Comparison of ENCODE assay signal across 1 cellular context in the genomic region with DNA sequence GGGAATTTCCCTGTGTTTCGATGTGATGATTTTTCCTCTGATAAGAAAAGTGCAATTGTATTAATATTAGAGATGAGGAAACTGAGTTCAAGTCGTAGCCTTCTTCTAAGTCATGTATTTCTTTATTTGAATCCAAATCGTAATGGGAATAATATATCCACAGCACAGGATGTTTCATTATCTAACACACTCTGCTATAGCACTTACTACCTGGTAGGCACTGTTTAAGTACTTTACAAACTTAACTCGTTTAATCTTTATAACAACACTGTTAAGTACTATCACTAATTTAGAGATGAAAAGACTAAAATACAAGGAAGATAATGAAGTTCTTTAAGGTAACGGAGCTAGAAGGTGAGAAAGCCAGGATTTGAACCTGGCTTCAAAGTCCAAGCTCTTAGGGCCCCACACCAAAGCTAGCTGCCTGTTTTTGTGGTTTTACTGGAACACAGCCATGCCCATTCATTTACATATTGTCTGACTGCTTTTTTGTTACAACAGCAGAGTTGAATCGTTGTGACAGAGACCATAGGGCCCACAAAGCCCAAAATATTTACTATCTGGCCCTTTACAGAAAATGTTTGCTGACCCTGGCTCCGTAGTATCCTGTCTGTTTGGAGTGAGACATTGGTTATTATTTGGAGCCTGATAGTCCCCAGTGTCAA.
TF ChIP-seq lines count a peak whose summit lies in the region.

No MANE protein-coding gene starts in this region.

TF ChIP-seq in HepG2, 621 proteins besides CTCF, POLR2A, EP300 and RAD21 (continued from another document and continues in another):
- TF ChIP-seq, protein P1, sequence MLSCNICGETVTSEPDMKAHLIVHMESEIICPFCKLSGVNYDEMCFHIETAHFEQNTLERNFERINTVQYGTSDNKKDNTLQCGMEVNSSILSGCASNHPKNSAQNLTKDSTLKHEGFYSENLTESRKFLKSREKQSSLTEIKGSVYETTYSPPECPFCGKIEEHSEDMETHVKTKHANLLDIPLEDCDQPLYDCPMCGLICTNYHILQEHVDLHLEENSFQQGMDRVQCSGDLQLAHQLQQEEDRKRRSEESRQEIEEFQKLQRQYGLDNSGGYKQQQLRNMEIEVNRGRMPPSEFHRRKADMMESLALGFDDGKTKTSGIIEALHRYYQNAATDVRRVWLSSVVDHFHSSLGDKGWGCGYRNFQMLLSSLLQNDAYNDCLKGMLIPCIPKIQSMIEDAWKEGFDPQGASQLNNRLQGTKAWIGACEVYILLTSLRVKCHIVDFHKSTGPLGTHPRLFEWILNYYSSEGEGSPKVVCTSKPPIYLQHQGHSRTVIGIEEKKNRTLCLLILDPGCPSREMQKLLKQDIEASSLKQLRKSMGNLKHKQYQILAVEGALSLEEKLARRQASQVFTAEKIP (CRISPR knock-in tag; IDR thresholded peaks at IDR 0.05; ENCODE audit: borderline replicate concordance): no peak
- no peak for TF ChIP-seq TP53 (CRISPR knock-in tag; conservative IDR thresholded peaks at IDR 0.05)
- no peak for TF ChIP-seq ZSCAN12 (CRISPR knock-in tag; IDR thresholded peaks at IDR 0.05)
- no peak for TF ChIP-seq MBD4 (IDR thresholded peaks at IDR 0.05; ENCODE audit: borderline replicate concordance, low read length)
- TF ChIP-seq, protein P2, sequence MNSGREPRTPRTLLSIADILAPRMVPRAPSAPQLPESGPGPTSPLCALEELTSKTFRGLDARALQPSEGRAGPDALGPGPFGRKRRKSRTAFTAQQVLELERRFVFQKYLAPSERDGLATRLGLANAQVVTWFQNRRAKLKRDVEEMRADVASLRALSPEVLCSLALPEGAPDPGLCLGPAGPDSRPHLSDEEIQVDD (CRISPR knock-in tag; IDR thresholded peaks at IDR 0.05; ENCODE audit: borderline replicate concordance): no peak
- 0 out of 2 replicates have a peak, but pooled peaks have one; percentile 54 for TF ChIP-seq MXD4 (CRISPR knock-in tag; IDR thresholded peaks at IDR 0.05)
- no peak for TF ChIP-seq ZNF432 (CRISPR knock-in tag; IDR thresholded peaks at IDR 0.05; ENCODE audit: borderline replicate concordance)
- TF ChIP-seq ZNF790 (CRISPR knock-in tag; IDR thresholded peaks at IDR 0.05; ENCODE audit: borderline replicate concordance): no peak
- TF ChIP-seq PPARG (CRISPR knock-in tag; conservative IDR thresholded peaks at IDR 0.05): peak; percentile 75
- TF ChIP-seq AHR (CRISPR knock-in tag; IDR thresholded peaks at IDR 0.05): no peak
- no peak; the same call in 1 of the 2 replicates for TF ChIP-seq ZNF431 (CRISPR knock-in tag; IDR thresholded peaks at IDR 0.05; ENCODE audit: borderline replicate concordance, low read depth)
- TF ChIP-seq STAG1 (CRISPR knock-in tag; IDR thresholded peaks at IDR 0.05): no peak
- TF ChIP-seq ZNF567 (CRISPR knock-in tag; IDR thresholded peaks at IDR 0.05; ENCODE audit: borderline replicate concordance): no peak
- TF ChIP-seq HOXA7 (CRISPR knock-in tag; IDR thresholded peaks at IDR 0.05): no peak
- TF ChIP-seq ATM (IDR thresholded peaks at IDR 0.05; ENCODE audit: borderline replicate concordance): no peak
- TF ChIP-seq RFXANK (CRISPR knock-in tag; IDR thresholded peaks at IDR 0.05): no peak
- TF ChIP-seq ZNF501 (CRISPR knock-in tag; IDR thresholded peaks at IDR 0.05): no peak
- TF ChIP-seq NR3C1 (CRISPR knock-in tag; IDR thresholded peaks at IDR 0.05): no peak
- TF ChIP-seq POLR2AphosphoS2 (IDR thresholded peaks at IDR 0.05; ENCODE audit: low read depth, low read length): no peak
- no peak for TF ChIP-seq ZNF703 (CRISPR knock-in tag; IDR thresholded peaks at IDR 0.05; ENCODE audit: borderline replicate concordance)
- no peak for TF ChIP-seq SPEN (CRISPR knock-in tag; IDR thresholded peaks at IDR 0.05; ENCODE audit: low read depth)
- TF ChIP-seq ZNF354B (CRISPR knock-in tag; IDR thresholded peaks at IDR 0.05): no peak
- no peak for TF ChIP-seq SYNCRIP (IDR thresholded peaks at IDR 0.05; ENCODE audit: insufficient read depth, low read depth, low read length)
- no peak for TF ChIP-seq MAF1 (CRISPR knock-in tag; IDR thresholded peaks at IDR 0.05; ENCODE audit: borderline replicate concordance)
- peak; percentile 62; the same call in 1 of the 2 replicates for TF ChIP-seq ZNF331 (CRISPR knock-in tag; IDR thresholded peaks at IDR 0.05)
- TF ChIP-seq, protein P3, sequence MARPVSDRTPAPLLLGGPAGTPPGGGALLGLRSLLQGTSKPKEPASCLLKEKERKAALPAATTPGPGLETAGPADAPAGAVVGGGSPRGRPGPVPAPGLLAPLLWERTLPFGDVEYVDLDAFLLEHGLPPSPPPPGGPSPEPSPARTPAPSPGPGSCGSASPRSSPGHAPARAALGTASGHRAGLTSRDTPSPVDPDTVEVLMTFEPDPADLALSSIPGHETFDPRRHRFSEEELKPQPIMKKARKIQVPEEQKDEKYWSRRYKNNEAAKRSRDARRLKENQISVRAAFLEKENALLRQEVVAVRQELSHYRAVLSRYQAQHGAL (CRISPR knock-in tag; IDR thresholded peaks at IDR 0.05; ENCODE audit: not compliant biosample characterization): no peak
- peak in 1 of 2 experiments; percentile 56; a peak in 1 of 4 replicates for TF ChIP-seq KLF16 (CRISPR knock-in tag; IDR thresholded peaks at IDR 0.05)
- TF ChIP-seq ZFP41 (CRISPR knock-in tag; IDR thresholded peaks at IDR 0.05; ENCODE audit: borderline replicate concordance): no peak
- TF ChIP-seq, protein P4, sequence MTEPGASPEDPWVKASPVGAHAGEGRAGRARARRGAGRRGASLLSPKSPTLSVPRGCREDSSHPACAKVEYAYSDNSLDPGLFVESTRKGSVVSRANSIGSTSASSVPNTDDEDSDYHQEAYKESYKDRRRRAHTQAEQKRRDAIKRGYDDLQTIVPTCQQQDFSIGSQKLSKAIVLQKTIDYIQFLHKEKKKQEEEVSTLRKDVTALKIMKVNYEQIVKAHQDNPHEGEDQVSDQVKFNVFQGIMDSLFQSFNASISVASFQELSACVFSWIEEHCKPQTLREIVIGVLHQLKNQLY (CRISPR knock-in tag; IDR thresholded peaks at IDR 0.05): peak; percentile 45; the same call in 1 of the 2 replicates
- TF ChIP-seq, protein P5, sequence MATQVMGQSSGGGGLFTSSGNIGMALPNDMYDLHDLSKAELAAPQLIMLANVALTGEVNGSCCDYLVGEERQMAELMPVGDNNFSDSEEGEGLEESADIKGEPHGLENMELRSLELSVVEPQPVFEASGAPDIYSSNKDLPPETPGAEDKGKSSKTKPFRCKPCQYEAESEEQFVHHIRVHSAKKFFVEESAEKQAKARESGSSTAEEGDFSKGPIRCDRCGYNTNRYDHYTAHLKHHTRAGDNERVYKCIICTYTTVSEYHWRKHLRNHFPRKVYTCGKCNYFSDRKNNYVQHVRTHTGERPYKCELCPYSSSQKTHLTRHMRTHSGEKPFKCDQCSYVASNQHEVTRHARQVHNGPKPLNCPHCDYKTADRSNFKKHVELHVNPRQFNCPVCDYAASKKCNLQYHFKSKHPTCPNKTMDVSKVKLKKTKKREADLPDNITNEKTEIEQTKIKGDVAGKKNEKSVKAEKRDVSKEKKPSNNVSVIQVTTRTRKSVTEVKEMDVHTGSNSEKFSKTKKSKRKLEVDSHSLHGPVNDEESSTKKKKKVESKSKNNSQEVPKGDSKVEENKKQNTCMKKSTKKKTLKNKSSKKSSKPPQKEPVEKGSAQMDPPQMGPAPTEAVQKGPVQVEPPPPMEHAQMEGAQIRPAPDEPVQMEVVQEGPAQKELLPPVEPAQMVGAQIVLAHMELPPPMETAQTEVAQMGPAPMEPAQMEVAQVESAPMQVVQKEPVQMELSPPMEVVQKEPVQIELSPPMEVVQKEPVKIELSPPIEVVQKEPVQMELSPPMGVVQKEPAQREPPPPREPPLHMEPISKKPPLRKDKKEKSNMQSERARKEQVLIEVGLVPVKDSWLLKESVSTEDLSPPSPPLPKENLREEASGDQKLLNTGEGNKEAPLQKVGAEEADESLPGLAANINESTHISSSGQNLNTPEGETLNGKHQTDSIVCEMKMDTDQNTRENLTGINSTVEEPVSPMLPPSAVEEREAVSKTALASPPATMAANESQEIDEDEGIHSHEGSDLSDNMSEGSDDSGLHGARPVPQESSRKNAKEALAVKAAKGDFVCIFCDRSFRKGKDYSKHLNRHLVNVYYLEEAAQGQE (IDR thresholded peaks at IDR 0.05; ENCODE audit: borderline replicate concordance in 1 of 2, low read depth in 1 of 2, low read length in 2 of 2): no peak
- TF ChIP-seq, protein P6, sequence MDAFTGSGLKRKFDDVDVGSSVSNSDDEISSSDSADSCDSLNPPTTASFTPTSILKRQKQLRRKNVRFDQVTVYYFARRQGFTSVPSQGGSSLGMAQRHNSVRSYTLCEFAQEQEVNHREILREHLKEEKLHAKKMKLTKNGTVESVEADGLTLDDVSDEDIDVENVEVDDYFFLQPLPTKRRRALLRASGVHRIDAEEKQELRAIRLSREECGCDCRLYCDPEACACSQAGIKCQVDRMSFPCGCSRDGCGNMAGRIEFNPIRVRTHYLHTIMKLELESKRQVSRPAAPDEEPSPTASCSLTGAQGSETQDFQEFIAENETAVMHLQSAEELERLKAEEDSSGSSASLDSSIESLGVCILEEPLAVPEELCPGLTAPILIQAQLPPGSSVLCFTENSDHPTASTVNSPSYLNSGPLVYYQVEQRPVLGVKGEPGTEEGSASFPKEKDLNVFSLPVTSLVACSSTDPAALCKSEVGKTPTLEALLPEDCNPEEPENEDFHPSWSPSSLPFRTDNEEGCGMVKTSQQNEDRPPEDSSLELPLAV (CRISPR knock-in tag; conservative IDR thresholded peaks at IDR 0.05; ENCODE audit: low read depth): no peak
- TF ChIP-seq, protein P7, sequence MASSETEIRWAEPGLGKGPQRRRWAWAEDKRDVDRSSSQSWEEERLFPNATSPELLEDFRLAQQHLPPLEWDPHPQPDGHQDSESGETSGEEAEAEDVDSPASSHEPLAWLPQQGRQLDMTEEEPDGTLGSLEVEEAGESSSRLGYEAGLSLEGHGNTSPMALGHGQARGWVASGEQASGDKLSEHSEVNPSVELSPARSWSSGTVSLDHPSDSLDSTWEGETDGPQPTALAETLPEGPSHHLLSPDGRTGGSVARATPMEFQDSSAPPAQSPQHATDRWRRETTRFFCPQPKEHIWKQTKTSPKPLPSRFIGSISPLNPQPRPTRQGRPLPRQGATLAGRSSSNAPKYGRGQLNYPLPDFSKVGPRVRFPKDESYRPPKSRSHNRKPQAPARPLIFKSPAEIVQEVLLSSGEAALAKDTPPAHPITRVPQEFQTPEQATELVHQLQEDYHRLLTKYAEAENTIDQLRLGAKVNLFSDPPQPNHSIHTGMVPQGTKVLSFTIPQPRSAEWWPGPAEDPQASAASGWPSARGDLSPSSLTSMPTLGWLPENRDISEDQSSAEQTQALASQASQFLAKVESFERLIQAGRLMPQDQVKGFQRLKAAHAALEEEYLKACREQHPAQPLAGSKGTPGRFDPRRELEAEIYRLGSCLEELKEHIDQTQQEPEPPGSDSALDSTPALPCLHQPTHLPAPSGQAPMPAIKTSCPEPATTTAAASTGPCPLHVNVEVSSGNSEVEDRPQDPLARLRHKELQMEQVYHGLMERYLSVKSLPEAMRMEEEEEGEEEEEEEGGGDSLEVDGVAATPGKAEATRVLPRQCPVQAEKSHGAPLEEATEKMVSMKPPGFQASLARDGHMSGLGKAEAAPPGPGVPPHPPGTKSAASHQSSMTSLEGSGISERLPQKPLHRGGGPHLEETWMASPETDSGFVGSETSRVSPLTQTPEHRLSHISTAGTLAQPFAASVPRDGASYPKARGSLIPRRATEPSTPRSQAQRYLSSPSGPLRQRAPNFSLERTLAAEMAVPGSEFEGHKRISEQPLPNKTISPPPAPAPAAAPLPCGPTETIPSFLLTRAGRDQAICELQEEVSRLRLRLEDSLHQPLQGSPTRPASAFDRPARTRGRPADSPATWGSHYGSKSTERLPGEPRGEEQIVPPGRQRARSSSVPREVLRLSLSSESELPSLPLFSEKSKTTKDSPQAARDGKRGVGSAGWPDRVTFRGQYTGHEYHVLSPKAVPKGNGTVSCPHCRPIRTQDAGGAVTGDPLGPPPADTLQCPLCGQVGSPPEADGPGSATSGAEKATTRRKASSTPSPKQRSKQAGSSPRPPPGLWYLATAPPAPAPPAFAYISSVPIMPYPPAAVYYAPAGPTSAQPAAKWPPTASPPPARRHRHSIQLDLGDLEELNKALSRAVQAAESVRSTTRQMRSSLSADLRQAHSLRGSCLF (CRISPR knock-in tag; IDR thresholded peaks at IDR 0.05; ENCODE audit: borderline replicate concordance): no peak
- TF ChIP-seq, protein P8, sequence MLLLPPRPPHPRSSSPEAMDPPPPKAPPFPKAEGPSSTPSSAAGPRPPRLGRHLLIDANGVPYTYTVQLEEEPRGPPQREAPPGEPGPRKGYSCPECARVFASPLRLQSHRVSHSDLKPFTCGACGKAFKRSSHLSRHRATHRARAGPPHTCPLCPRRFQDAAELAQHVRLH (CRISPR knock-in tag; IDR thresholded peaks at IDR 0.05; ENCODE audit: borderline replicate concordance, low read depth): no peak
- no peak for TF ChIP-seq YEATS2 (CRISPR knock-in tag; IDR thresholded peaks at IDR 0.05; ENCODE audit: borderline replicate concordance)
- no peak for TF ChIP-seq ZNF317 (CRISPR knock-in tag; IDR thresholded peaks at IDR 0.05)
- no peak for TF ChIP-seq ZNF841 (CRISPR knock-in tag; IDR thresholded peaks at IDR 0.05; ENCODE audit: borderline replicate concordance)
- no peak for TF ChIP-seq ZNF3 (CRISPR knock-in tag; IDR thresholded peaks at IDR 0.05)
- TF ChIP-seq SP2 (CRISPR knock-in tag; IDR thresholded peaks at IDR 0.05): no peak
- TF ChIP-seq ZFP36 (IDR thresholded peaks at IDR 0.05; ENCODE audit: borderline replicate concordance, low read depth, low read length, partially characterized antibody): no peak
- TF ChIP-seq ZNF746 (CRISPR knock-in tag; IDR thresholded peaks at IDR 0.05): no peak
- TF ChIP-seq MEF2D (CRISPR knock-in tag; IDR thresholded peaks at IDR 0.05): peak; percentile 27; the same call in 1 of the 2 replicates
- TF ChIP-seq ZNF264 (CRISPR knock-in tag; IDR thresholded peaks at IDR 0.05): no peak
- no peak for TF ChIP-seq KLF12 (CRISPR knock-in tag; IDR thresholded peaks at IDR 0.05; ENCODE audit: borderline replicate concordance)
- TF ChIP-seq, protein P9, sequence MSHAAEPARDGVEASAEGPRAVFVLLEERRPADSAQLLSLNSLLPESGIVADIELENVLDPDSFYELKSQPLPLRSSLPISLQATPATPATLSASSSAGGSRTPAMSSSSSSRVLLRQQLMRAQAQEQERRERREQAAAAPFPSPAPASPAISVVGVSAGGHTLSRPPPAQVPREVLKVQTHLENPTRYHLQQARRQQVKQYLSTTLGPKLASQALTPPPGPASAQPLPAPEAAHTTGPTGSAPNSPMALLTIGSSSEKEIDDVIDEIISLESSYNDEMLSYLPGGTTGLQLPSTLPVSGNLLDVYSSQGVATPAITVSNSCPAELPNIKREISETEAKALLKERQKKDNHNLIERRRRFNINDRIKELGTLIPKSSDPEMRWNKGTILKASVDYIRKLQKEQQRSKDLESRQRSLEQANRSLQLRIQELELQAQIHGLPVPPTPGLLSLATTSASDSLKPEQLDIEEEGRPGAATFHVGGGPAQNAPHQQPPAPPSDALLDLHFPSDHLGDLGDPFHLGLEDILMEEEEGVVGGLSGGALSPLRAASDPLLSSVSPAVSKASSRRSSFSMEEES (CRISPR knock-in tag; IDR thresholded peaks at IDR 0.05): peak; percentile 76
- TF ChIP-seq, protein P10, sequence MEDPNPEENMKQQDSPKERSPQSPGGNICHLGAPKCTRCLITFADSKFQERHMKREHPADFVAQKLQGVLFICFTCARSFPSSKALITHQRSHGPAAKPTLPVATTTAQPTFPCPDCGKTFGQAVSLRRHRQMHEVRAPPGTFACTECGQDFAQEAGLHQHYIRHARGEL (CRISPR knock-in tag; IDR thresholded peaks at IDR 0.05): no peak
- TF ChIP-seq KLF13 (CRISPR knock-in tag; IDR thresholded peaks at IDR 0.05): no peak
